In the genomic region with DNA sequence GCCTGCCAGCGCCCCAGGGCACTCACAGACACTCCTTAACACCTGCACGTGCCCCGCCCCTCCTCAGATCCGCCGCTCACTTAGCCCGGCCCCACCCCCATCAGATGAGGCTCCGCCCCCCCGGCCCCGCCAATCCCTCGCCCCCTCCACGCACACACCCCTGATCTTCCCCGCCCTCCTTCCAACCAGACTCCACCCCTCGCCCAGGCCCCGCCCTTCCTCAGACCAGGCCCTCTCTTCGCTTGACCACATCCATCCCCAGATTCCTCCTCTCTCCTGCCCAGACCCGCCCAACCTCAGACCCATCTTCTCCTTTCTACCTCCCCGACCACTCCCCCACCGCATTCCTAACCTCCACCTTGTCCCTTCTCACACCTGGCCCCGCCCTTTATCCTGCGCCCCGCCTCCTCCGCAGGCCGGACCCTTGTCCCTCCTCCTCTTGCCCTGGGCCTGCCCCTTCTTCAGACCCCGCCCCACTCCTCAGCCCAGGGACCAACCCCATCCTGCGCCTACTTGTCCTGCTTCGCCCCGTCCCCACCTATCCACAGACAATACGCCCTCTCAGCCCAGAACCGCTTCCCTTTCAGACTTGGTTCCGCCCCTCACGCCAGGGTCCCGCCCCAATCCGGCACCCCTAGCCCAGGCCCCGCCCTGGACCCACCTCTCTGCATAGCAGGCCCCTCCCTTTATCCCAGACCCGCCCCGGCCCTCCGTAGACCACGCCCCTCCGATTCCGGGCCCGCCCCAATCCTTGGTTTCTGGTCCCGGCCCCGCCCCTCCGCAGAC, we compare ENCODE assay signal across 8 cellular contexts. TPM values are rescaled to one million over a fixed set of nuclear protein-coding genes. Genes with fewer than 3 reads are reported as not detected.
DNase-seq lines count a peak whose midpoint lies in the region; ATAC-seq and TF ChIP-seq lines count a peak whose summit lies in the region.

No MANE protein-coding gene starts in this region.

- no peak for TF ChIP-seq CTCF in GM12864 (IDR thresholded peaks at IDR 0.05; ENCODE audit: low read depth, low read length, missing control alignments)
- no peak for TF ChIP-seq CTCF in adrenal gland (IDR thresholded peaks at IDR 0.05)
- no peak for TF ChIP-seq CTCF in heart right ventricle (IDR thresholded peaks at IDR 0.05)
- TF ChIP-seq CTCF in transverse colon (IDR thresholded peaks at IDR 0.05), result no peak

- in situ Hi-C loops in transverse colon (cut with MboI; ENCODE audit: low pct_ligation_motif_present in 1 of 4, low pct_unique_long_range_greater_than_20kb in 1 of 4, low sequenced_read_pairs in 3 of 4), result no loop called here

- no peak for TF ChIP-seq POLR2A in adrenal gland (IDR thresholded peaks at IDR 0.05)
- TF ChIP-seq POLR2A in transverse colon (IDR thresholded peaks at IDR 0.05), result peak; percentile 2

- ATAC-seq in HG02798 (IDR thresholded peaks at IDR 0.05; ENCODE audit: poor library complexity, unreplicated experiment), result peak; percentile 88
- ATAC-seq in heart right ventricle, result peak; percentile 97 to 99 (median 98)

- H3K9me3 ChIP-seq in adrenal gland (replicated peaks in 1 of 3) (no peaks in the 10 kb centered on the region), heart right ventricle (no peaks in the 10 kb centered on the region), transverse colon (no peaks in the 10 kb centered on the region)

- TF ChIP-seq EP300 in transverse colon (IDR thresholded peaks at IDR 0.05; ENCODE audit: low read depth), result no peak

- H3K36me3 ChIP-seq in adrenal gland (replicated peaks in 1 of 2), result no peaks in the 10 kb centered on the region
- H3K36me3 ChIP-seq in heart right ventricle, result peaks cover 0 to 5% (median 0%) of the 10 kb centered on the region in 9 donors
- H3K36me3 ChIP-seq in transverse colon, result no peaks in the 10 kb centered on the region

- H3K4me3 ChIP-seq in GM12864 (ENCODE audit: low read depth, low read length) (peak overlapping the region; percentile 85), adrenal gland (peak overlapping the region in 3 of 4 donors; percentile 33 to 76 (median 34)), heart right ventricle (peak overlapping the region; percentile 55 to 80 (median 68)), transverse colon (peak overlapping the region; percentile 82 to 90 (median 86))

- H3K27ac ChIP-seq in adrenal gland, result peak overlapping the region in 3 of 5 donors; percentile 80 to 84 (median 82)
- H3K27ac ChIP-seq in heart right ventricle, result peak overlapping the region in 9 of 10 donors; percentile 62 to 89 (median 82)
- H3K27ac ChIP-seq in transverse colon, result peak overlapping the region; percentile 88 to 89 (median 89)

- H3K27me3 ChIP-seq in adrenal gland, result no peaks in the 10 kb centered on the region
- H3K27me3 ChIP-seq in heart right ventricle, result no peaks in the 10 kb centered on the region
- H3K27me3 ChIP-seq in transverse colon, result no peaks in the 10 kb centered on the region

- DNase-seq in GM12864 (ENCODE audit: low read depth) (peak; percentile 82), NCI-H1417 treated with DMSO at 0.1 percent for 48 hours (lab: John Stamatoyannopoulos, UW) (peak; percentile 75), T follicular helper cell (ENCODE audit: low read depth) (peak; percentile 99), adrenal gland (peak; percentile 98 to 100 (median 99)), heart right ventricle (peak; percentile 98 to 99), pons (ENCODE audit: low spot score) (peak; percentile 91), transverse colon (peak; percentile 99)

- 1 to 3% (median 1%) methylated on average over 31 to 43 of the region's 44 CpGs for WGBS in adrenal gland, 4 donors
- 1 to 2% methylated on average over 43 to 44 of the region's 44 CpGs for WGBS in heart right ventricle, 2 donors
- WGBS in transverse colon (ENCODE audit: low coverage in 1 of 2), 2 donors, result 0 to 1% methylated on average over 8 to 38 of the region's 44 CpGs

- intact Hi-C loops in adrenal gland (cut with DNase I), result no loop called here
- intact Hi-C loops in heart right ventricle (cut with DNase I), result loop anchor here in 1 of 10 donors (2.0 kb wide), 1 partner anchor 46 kb away; a partner anchor contains a TSS
- intact Hi-C loops in transverse colon (cut with DNase I; ENCODE audit: low total_unique reads), result no loop called here

- H3K4me1 ChIP-seq in adrenal gland (replicated peaks in 1 of 2) (peaks cover 3 to 12% of the 10 kb centered on the region in 2 donors), heart right ventricle (peaks cover 0 to 27% (median 10%) of the 10 kb centered on the region in 9 donors), transverse colon (peaks cover 16 to 36% (median 25%) of the 10 kb centered on the region in 4 donors)

RNA-seq across cellular contexts. Expression of a gene that starts 0.5 kb away (rescaled TPM):
- 10 to 100 TPM in 3 of 8 donors, 1 to 10 TPM in 5; 4.8 to 15.2 (median 9.4) TPM for total RNA-seq in adrenal gland
- polyA plus RNA-seq in adrenal gland, result 1 to 10 TPM; 1.7 to 5.1 (median 3.7) TPM
- total RNA-seq in heart right ventricle, result 1 to 10 TPM; 4.6 to 8.2 (median 6.3) TPM
- 1 to 10 TPM; 3.4 to 4.6 TPM for polyA plus RNA-seq in heart right ventricle
- total RNA-seq in transverse colon, result 10 to 100 TPM in 1 of 4 donors, 1 to 10 TPM in 3; 7.0 to 15.7 (median 7.6) TPM

RNA-seq across cellular contexts. Expression of a gene that starts 23.7 kb away (rescaled TPM):
- 10 to 100 TPM in 2 of 8 donors, 1 to 10 TPM in 6; 2.9 to 13.9 (median 5.9) TPM for total RNA-seq in adrenal gland
- 10 to 100 TPM in 1 of 3 donors, 1 to 10 TPM in 2; 1.9 to 14.5 (median 5.5) TPM for polyA plus RNA-seq in adrenal gland
- 1 to 10 TPM in 5 of 10 donors, under 1 TPM in 5; 0.13 to 4.5 (median 0.89) TPM for total RNA-seq in heart right ventricle
- 10 to 100 TPM in 1 of 2 donors, 1 to 10 TPM in 1; 2.5 to 13.8 TPM for polyA plus RNA-seq in heart right ventricle
- total RNA-seq in transverse colon, result 10 to 100 TPM in 2 of 4 donors, under 1 TPM in 2; 0.48 to 21.7 (median 8.6) TPM

RNA-seq across cellular contexts. Expression of a gene that starts 29.8 kb away (rescaled TPM):
- total RNA-seq in adrenal gland, result 100 to 1,000 TPM in 1 of 8 donors, 10 to 100 TPM in 5, 1 to 10 TPM in 2; 6.3 to 111 (median 21.3) TPM
- 10 to 100 TPM in 2 of 3 donors, 1 to 10 TPM in 1; 5.7 to 80.0 (median 51.2) TPM for polyA plus RNA-seq in adrenal gland
- 10 to 100 TPM in 3 of 10 donors, 1 to 10 TPM in 6, under 1 TPM in 1; 0.68 to 42.1 (median 4.5) TPM for total RNA-seq in heart right ventricle
- 100 to 1,000 TPM; 154 to 161 TPM for polyA plus RNA-seq in heart right ventricle
- 10 to 100 TPM in 1 of 4 donors, 1 to 10 TPM in 3; 1.1 to 21.0 (median 6.1) TPM for total RNA-seq in transverse colon

RNA-seq across cellular contexts. Expression of a gene that starts 47.1 kb away (rescaled TPM):
- total RNA-seq in adrenal gland, result 10 to 100 TPM in 6 of 8 donors, 1 to 10 TPM in 2; 6.0 to 22.5 (median 10.3) TPM
- polyA plus RNA-seq in adrenal gland, result 10 to 100 TPM in 2 of 3 donors, 1 to 10 TPM in 1; 4.6 to 38.1 (median 18.1) TPM
- 10 to 100 TPM in 3 of 10 donors, 1 to 10 TPM in 7; 6.5 to 11.8 (median 9.3) TPM for total RNA-seq in heart right ventricle
- 1 to 10 TPM; 3.2 to 8.6 TPM for polyA plus RNA-seq in heart right ventricle
- total RNA-seq in transverse colon, result 10 to 100 TPM in 1 of 4 donors, 1 to 10 TPM in 3; 6.2 to 17.6 (median 7.7) TPM

RNA-seq across cellular contexts. Expression of a gene that starts 47.8 kb away (rescaled TPM):
- total RNA-seq in adrenal gland (100 to 1,000 TPM in 3 of 8 donors, 10 to 100 TPM in 5; 56.1 to 268 (median 91.7) TPM), heart right ventricle (10 to 100 TPM; 63.4 to 96.3 (median 68.7) TPM), transverse colon (100 to 1,000 TPM in 2 of 4 donors, 10 to 100 TPM in 2; 75.1 to 171 (median 121) TPM)
- polyA plus RNA-seq in adrenal gland (100 to 1,000 TPM in 2 of 3 donors, 1 to 10 TPM in 1; 8.8 to 156 (median 148) TPM), heart right ventricle (100 to 1,000 TPM in 1 of 2 donors, 10 to 100 TPM in 1; 58.5 to 107 TPM)

Comparison
In these comparisons a context has a peak if more than half of its experiments do, and no peak if none do; other contexts are left out.
1. Peak in every context shown above with its lines: DNase-seq, ATAC-seq, H3K4me3 ChIP-seq and H3K27ac ChIP-seq.
2. H3K4me3 ChIP-seq: peak in every context shown above with its lines; median percentile 86 in transverse colon; 85 in GM12864; 68 in heart right ventricle; 34 in adrenal gland.